ENCODE assay signal across 8 cellular contexts in genomic region chr19:32404213-32404938, GRCh38. TPM values are rescaled to one million over a fixed set of nuclear protein-coding genes. Genes with fewer than 3 reads are reported as not detected.
DNase-seq lines count a peak whose midpoint lies in the region; ATAC-seq and TF ChIP-seq lines count a peak whose summit lies in the region.

No MANE protein-coding gene starts in this region.

- H3K56ac ChIP-seq in mesendoderm (ENCODE audit: low read length): peak overlapping the region; percentile 98

- H3K4me3 ChIP-seq in AG04449 (ENCODE audit: low read depth, low read length) (peak overlapping the region; percentile 91), KMS-11 (IDR thresholded peaks at IDR 0.05; ENCODE audit: insufficient read depth, low read depth, low read length) (no peak overlapping the region), brain microvascular endothelial cell (ENCODE audit: low read depth, low read length) (peak overlapping the region; percentile 86), mesendoderm (ENCODE audit: low read length) (peak overlapping the region; percentile 85)

- no peaks in the 10 kb centered on the region; the same call in 1 of the 2 replicates for H3K36me3 ChIP-seq in KMS-11 (ENCODE audit: insufficient read depth)
- H3K36me3 ChIP-seq in brain microvascular endothelial cell (replicated peaks): peaks cover 3% of the 10 kb centered on the region
- no peaks in the 10 kb centered on the region for H3K36me3 ChIP-seq in mesendoderm (ENCODE audit: control insufficient read depth, insufficient read depth, low read length)

- CTCF ChIA-PET in AG04449 (lab: Yijun Ruan, JAX): interaction anchor here (0.7 kb wide), 1 partner anchor 17 kb away, joined by 3 read pairs; no protein-coding TSS in a partner anchor

- H3K4me2 ChIP-seq in KMS-11 (peak overlapping the region; percentile 79), mesendoderm (ENCODE audit: low read length) (peak overlapping the region; percentile 44)

- no peak overlapping the region for H4K5ac ChIP-seq in mesendoderm (ENCODE audit: low read length)

- H3K9ac ChIP-seq in KMS-11 (peak overlapping the region; percentile 89), mesendoderm (ENCODE audit: low read length) (peak overlapping the region; percentile 99)

- in situ Hi-C loops in brain microvascular endothelial cell (cut with HindIII; ENCODE audit: low pct_ligation_motif_present, low sequenced_read_pairs): no loop called here

- peak overlapping the region; percentile 70 for H2BK5ac ChIP-seq in mesendoderm (ENCODE audit: low read length)

- H2AFZ ChIP-seq in KMS-11 (ENCODE audit: low read depth): peak overlapping the region; percentile 90

- peak overlapping the region; percentile 62 for H3K4ac ChIP-seq in mesendoderm (ENCODE audit: low read depth, low read length)

- H2BK120ac ChIP-seq in mesendoderm (ENCODE audit: low read depth, low read length): no peak overlapping the region

- H2AK5ac ChIP-seq in mesendoderm (ENCODE audit: low read length): no peak overlapping the region

- no peak overlapping the region for H4K8ac ChIP-seq in mesendoderm (ENCODE audit: low read depth, low read length)

- no peak for DNase-seq in AG04449 (ENCODE audit: low read depth, low spot score)
- no peak for DNase-seq in brain microvascular endothelial cell
- peak; percentile 77 for DNase-seq in mesendoderm
- DNase-seq in HK-2 (ENCODE audit: unreplicated experiment): no peak

- peak overlapping the region; percentile 18 for H3K23ac ChIP-seq in mesendoderm (ENCODE audit: low read length)

- no peak overlapping the region for H2BK15ac ChIP-seq in mesendoderm (replicated peaks; ENCODE audit: low read depth)

- TF ChIP-seq CTCF in AG04449 (IDR thresholded peaks at IDR 0.05; ENCODE audit: insufficient read depth, low read length, missing control alignments) (no peak), KMS-11 (conservative IDR thresholded peaks at IDR 0.05; ENCODE audit: low read depth, low read length) (no peak), brain microvascular endothelial cell (IDR thresholded peaks at IDR 0.05; ENCODE audit: low read depth, low read length, missing control alignments) (no peak)

- POLR2A ChIA-PET in AG04449 (lab: Yijun Ruan, JAX): no interaction called here

- H3K79me1 ChIP-seq in mesendoderm (ENCODE audit: low read length): peaks cover 5% of the 10 kb centered on the region

- WGBS in mesendoderm (ENCODE audit: extremely low coverage, insufficient coverage, low lambda C conversion rate): no CpG with 5 or more reads among the region's 20 CpGs

- H3K27ac ChIP-seq in KMS-11 (peak overlapping the region; percentile 82), brain microvascular endothelial cell (no peak overlapping the region), mesendoderm (ENCODE audit: low read depth, low read length) (no peak overlapping the region)

- H3K4me1 ChIP-seq in KMS-11 (ENCODE audit: low read depth, poor library complexity, severe bottlenecking): peaks cover 12% of the 10 kb centered on the region
- peaks cover 4% of the 10 kb centered on the region for H3K4me1 ChIP-seq in mesendoderm (ENCODE audit: control insufficient read depth, low read depth, low read length)

- no peaks in the 10 kb centered on the region for H3K27me3 ChIP-seq in KMS-11 (ENCODE audit: insufficient read depth, low read depth)
- no peaks in the 10 kb centered on the region for H3K27me3 ChIP-seq in brain microvascular endothelial cell (replicated peaks)
- no peaks in the 10 kb centered on the region for H3K27me3 ChIP-seq in mesendoderm (ENCODE audit: insufficient read depth, low read length, poor library complexity)

- ATAC-seq in GM21447 (IDR thresholded peaks at IDR 0.05; ENCODE audit: unreplicated experiment): no peak
- no peak for ATAC-seq in HG02840 (IDR thresholded peaks at IDR 0.05; ENCODE audit: low FRiP score, unreplicated experiment)
- ATAC-seq in GM18517 (IDR thresholded peaks at IDR 0.05; ENCODE audit: unreplicated experiment): no peak

- no peaks in the 10 kb centered on the region for H4K20me1 ChIP-seq in KMS-11 (ENCODE audit: insufficient read depth)

- H3K18ac ChIP-seq in mesendoderm (ENCODE audit: low read length): no peak overlapping the region

- peaks cover 4% of the 10 kb centered on the region; the same call in 1 of the 2 replicates for H3K79me2 ChIP-seq in KMS-11 (ENCODE audit: insufficient read depth, low read depth)
- peaks cover 12% of the 10 kb centered on the region for H3K79me2 ChIP-seq in mesendoderm (ENCODE audit: control insufficient read depth, insufficient read depth, low read length)

RNA-seq across cellular contexts. Expression of gene DPY19L3, which starts 1.2 kb away (rescaled TPM):
- 17.9 TPM for polyA plus RNA-seq in mesendoderm (2013, experiment 1 of 2)
- 21.7 TPM for polyA plus RNA-seq in mesendoderm (2013, experiment 2 of 2)

RNA-seq across cellular contexts. Expression of gene ZNF507, which starts 59.0 kb away (rescaled TPM):
- 17.5 TPM for polyA plus RNA-seq in mesendoderm (2013, experiment 1 of 2)
- 17.4 TPM for polyA plus RNA-seq in mesendoderm (2013, experiment 2 of 2)
